Comparison of ENCODE assay signal across 9 cellular contexts in the genomic region with DNA sequence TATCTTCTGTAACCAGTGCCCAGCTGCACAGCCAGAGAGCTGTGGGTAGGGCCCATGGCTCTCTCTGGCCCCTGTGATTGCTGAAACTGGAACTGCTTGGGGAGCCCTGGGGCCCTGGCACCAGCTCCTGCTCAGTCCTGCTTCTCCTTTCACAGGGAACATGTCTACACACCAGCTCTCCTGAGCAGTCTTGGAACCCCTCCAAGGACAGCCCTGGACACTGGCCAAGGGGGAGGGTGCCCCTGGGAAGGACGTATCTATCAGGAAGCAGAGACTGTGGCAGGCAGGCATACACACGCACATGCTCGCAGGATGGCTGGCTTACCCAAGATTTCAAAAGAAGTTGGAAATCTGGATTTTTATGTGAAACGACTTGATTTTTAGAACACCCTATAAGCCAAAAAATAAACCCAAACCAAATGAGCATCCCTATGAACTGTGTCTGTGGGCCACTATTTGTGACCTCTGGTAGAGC. TPM values are rescaled to one million over a fixed set of nuclear protein-coding genes. Genes with fewer than 3 reads are reported as not detected.
DNase-seq lines count a peak whose midpoint lies in the region; ATAC-seq and TF ChIP-seq lines count a peak whose summit lies in the region.
"Had no signal": no experiment of that assay in that cellular context is flagged by ENCODE, and none has a peak within 500 bp of the region (broad histone marks: within the 10 kb centered on the region; RNA-seq: fewer than 3 reads in every experiment).

No MANE protein-coding gene starts in this region.

- DNase-seq in AG09319 (ENCODE audit: extremely low read depth, low read depth) (peak; percentile 87), GM23248 (peak; percentile 77), NCI-H460 (ENCODE audit: extremely low read depth, low read depth) (peak; percentile 77), head of caudate nucleus (peak; percentile 48 to 92 (median 85)), posterior cingulate gyrus (peak; percentile 64 to 96 (median 82))
- DNase-seq in activated naive CD8-positive, alpha-beta T cell treated with anti-CD3 and anti-CD28 coated beads, Interleukin-2, amount 50 U/mL, for 24 hours: no peak

- peaks cover 73% of the 10 kb centered on the region for H3K4me1 Mint-ChIP-seq in activated naive CD8-positive, alpha-beta T cell treated with anti-CD3 and anti-CD28 coated beads, Interleukin-2, amount 50 U/mL, for 24 hours

- peak overlapping the region; percentile 89 for H3K4me2 ChIP-seq in GM23248 (ENCODE audit: unreplicated experiment)

- no peaks in the 10 kb centered on the region for H3K27me3 Mint-ChIP-seq in activated naive CD8-positive, alpha-beta T cell treated with anti-CD3 and anti-CD28 coated beads, Interleukin-2, amount 50 U/mL, for 24 hours

- peak overlapping the region; percentile 83 for H3K27ac ChIP-seq in GM23248

- intact Hi-C loops in head of caudate nucleus (cut with DNase I): loop anchor here (5.0 kb wide), 2 partner anchors 58 to 178 kb away; a partner anchor contains a TSS
- intact Hi-C loops in posterior cingulate gyrus (cut with DNase I): loop anchor here (2.0 to 10.0 kb wide), 2 partner anchors 59 to 321 kb away; a partner anchor contains a TSS

- no peak for ATAC-seq in activated naive CD8-positive, alpha-beta T cell treated with anti-CD3 and anti-CD28 coated beads, Interleukin-2, amount 50 U/mL, for 24 hours
- ATAC-seq in GM21529 (IDR thresholded peaks at IDR 0.05; ENCODE audit: unreplicated experiment) (no peak), GM18873 (IDR thresholded peaks at IDR 0.05; ENCODE audit: low FRiP score, unreplicated experiment) (no peak)

- peak overlapping the region; percentile 68 for H3K9ac ChIP-seq in GM23248

- H3K9me2 ChIP-seq in GM23248 (ENCODE audit: insufficient read depth): no peaks in the 10 kb centered on the region

- peak overlapping the region; percentile 100 for H3K27ac Mint-ChIP-seq in activated naive CD8-positive, alpha-beta T cell treated with anti-CD3 and anti-CD28 coated beads, Interleukin-2, amount 50 U/mL, for 24 hours

- no peaks in the 10 kb centered on the region for H3K27me3 ChIP-seq in GM23248 (replicated peaks; ENCODE audit: insufficient read depth)

- WGBS in GM23248 (ENCODE audit: low coverage in 1 of 2, low lambda C conversion rate in 2 of 2, missing lambda C conversion rate in 2 of 2), 2 experiments: 3 to 7% methylated on average over 4 of the region's 4 CpGs

- H3K4me3 ChIP-seq in GM23248: peak overlapping the region; percentile 60
- H3K4me3 ChIP-seq: HAP-1 had no signal

- peaks cover 39% of the 10 kb centered on the region for H3F3A ChIP-seq in GM23248 (ENCODE audit: insufficient read depth)

- H3K9me3 ChIP-seq in GM23248 (ENCODE audit: low read depth): no peaks in the 10 kb centered on the region
- H3K9me3 ChIP-seq: HAP-1 had no signal

- no peak for TF ChIP-seq CTCF in AG09319 (IDR thresholded peaks at IDR 0.05; ENCODE audit: low read depth, low read length)

- in situ Hi-C loops in GM23248 (cut with MboI): no loop called here

- H2AFZ ChIP-seq in GM23248: peak overlapping the region; percentile 47; the same call in 1 of the 2 replicates

- no peaks in the 10 kb centered on the region for H3K79me2 ChIP-seq in GM23248 (ENCODE audit: insufficient read depth)

- H3K4me1 ChIP-seq in GM23248 (ENCODE audit: insufficient read depth): peaks cover 46% of the 10 kb centered on the region

- H3K36me3 ChIP-seq in GM23248 (ENCODE audit: low read depth): no peaks in the 10 kb centered on the region

- H3K9me3 Mint-ChIP-seq in activated naive CD8-positive, alpha-beta T cell treated with anti-CD3 and anti-CD28 coated beads, Interleukin-2, amount 50 U/mL, for 24 hours: no peaks in the 10 kb centered on the region

- H4K20me1 ChIP-seq in GM23248 (ENCODE audit: insufficient read depth): no peaks in the 10 kb centered on the region

- peaks cover 3% of the 10 kb centered on the region for H3K36me3 Mint-ChIP-seq in activated naive CD8-positive, alpha-beta T cell treated with anti-CD3 and anti-CD28 coated beads, Interleukin-2, amount 50 U/mL, for 24 hours (ENCODE audit: low read depth)

- peak overlapping the region; percentile 74 for H3K4me3 Mint-ChIP-seq in activated naive CD8-positive, alpha-beta T cell treated with anti-CD3 and anti-CD28 coated beads, Interleukin-2, amount 50 U/mL, for 24 hours

RNA-seq across cellular contexts. Expression of a gene that starts 8.8 kb away (rescaled TPM):
- 0.38 and 0.54 TPM in 2 replicates for total RNA-seq in GM23248 (2014; rRNA removed; shearing (Covaris generic))
- polyA plus RNA-seq in GM23248 (2016; fragmentation: Nextera tagmentation; extraction: Ambion mirVana): 0.54 and 0.75 TPM in 2 replicates
- 0.87 and 1.5 TPM in 2 replicates for total RNA-seq in NCI-H460 (2014; rRNA removed; shearing (Covaris generic))
- 5.7 and 6.7 TPM in 2 replicates for polyA plus RNA-seq in NCI-H460 (2014; cell fraction: nucleus; rRNA removed)

RNA-seq across cellular contexts. Expression of a gene that starts 58.4 kb away (rescaled TPM):
- total RNA-seq in GM23248 (2014; rRNA removed; shearing (Covaris generic)): 16.7 and 28.2 TPM in 2 replicates
- polyA plus RNA-seq in GM23248 (2016; fragmentation: Nextera tagmentation; extraction: Ambion mirVana): 15.1 and 17.1 TPM in 2 replicates
- 66.4 and 70.0 TPM in 2 replicates for total RNA-seq in NCI-H460 (2014; rRNA removed; shearing (Covaris generic))
- 93.5 and 123 TPM in 2 replicates for polyA plus RNA-seq in NCI-H460 (2014; cell fraction: nucleus; rRNA removed)
